1 cellular context compared by ENCODE assay signal in the genomic region with DNA sequence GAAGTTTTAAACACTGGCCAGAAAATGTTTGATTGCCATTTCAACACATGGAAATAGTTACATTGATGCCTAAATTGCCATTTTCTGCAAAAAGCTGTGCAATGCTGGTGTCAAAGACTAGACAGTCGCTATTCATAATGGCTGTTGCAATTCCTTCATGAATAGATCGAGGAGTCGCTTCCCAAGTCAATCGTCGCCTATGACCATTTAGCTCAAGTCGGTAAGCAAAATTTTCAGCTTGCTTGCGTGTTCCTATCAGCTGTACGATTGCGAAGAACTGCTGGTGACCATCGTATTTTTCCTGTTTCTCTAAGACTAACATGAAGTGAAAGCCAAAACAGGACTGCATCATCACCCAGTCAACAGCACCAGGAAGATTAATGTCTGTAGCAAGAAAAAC.
TF ChIP-seq lines count a peak whose summit lies in the region.

No MANE protein-coding gene starts in this region.

TF ChIP-seq in K562, 482 proteins besides CTCF, POLR2A, EP300 and RAD21:
- TF ChIP-seq NFRKB (IDR thresholded peaks at IDR 0.05; ENCODE audit: low read depth) = no peak
